Comparison of ENCODE assay signal across 1 cellular context in genomic region chr2:5444854-5445253, GRCh38.
A peak's percentile ranks its signal among the peaks of the same experiment; 100 is the strongest.
TF ChIP-seq lines count a peak whose summit lies in the region.

No MANE protein-coding gene starts in this region.

TF ChIP-seq in HEK293, 187 proteins besides CTCF, POLR2A, EP300 and RAD21 (continued from another document):
- TF ChIP-seq ZSCAN4 (tag by site-specific recombination; IDR thresholded peaks at IDR 0.05): peak; percentile 83
- no peak for TF ChIP-seq ZNF488 (tag by site-specific recombination; IDR thresholded peaks at IDR 0.05)
